In genomic region chr9:110157812-110158629, GRCh38 we compare ENCODE assay signal across 11 cellular contexts. TPM values are rescaled to one million over a fixed set of nuclear protein-coding genes. Genes with fewer than 3 reads are reported as not detected.
DNase-seq lines count a peak whose midpoint lies in the region; ATAC-seq and TF ChIP-seq lines count a peak whose summit lies in the region.
"Had no signal": no experiment of that assay in that cellular context is flagged by ENCODE, and none has a peak within 500 bp of the region (broad histone marks: within the 10 kb centered on the region; RNA-seq: fewer than 3 reads in every experiment).

No MANE protein-coding gene starts in this region.

- H3K9me3 ChIP-seq in naive thymus-derived CD4-positive, alpha-beta T cell (ENCODE audit: control insufficient read depth in 2 of 3, low read length in 3 of 3), result no peaks in the 10 kb centered on the region

- DNase-seq in DMS79 treated with DMSO at 0.1 percent for 48 hours (lab: John Stamatoyannopoulos, UW) (peak; percentile 16), DMS79 (lab: John Stamatoyannopoulos, UW) (no peak), posterior cingulate gyrus (no peak)
- DNase-seq in activated T-helper 1 cell treated with anti-CD3 and anti-CD28 coated beads, Interleukin-12 subunit alpha, Interleukin-12 subunit beta, Interleukin-2, Interleukin-4 antibody, amounts not matched to agents 30 ng/mL and 10 ng/mL and 1 ng/mL, durations not matched to agents 14 hours and 24 hours and 36 hours (ENCODE audit: low spot score), result no peak
- no peak for DNase-seq in naive thymus-derived CD4-positive, alpha-beta T cell
- DNase-seq in stimulated activated naive CD8-positive, alpha-beta T cell treated with anti-CD3 and anti-CD28 coated beads, Interleukin-15, amount 100 ng/mL, for 72 hours, result no peak
- DNase-seq: activated CD4-positive, alpha-beta T cell treated with anti-CD3 and anti-CD28 coated beads for 48 hours; GF-D8; NCI-H1436 treated with DMSO at 0.1 percent for 48 hours had no signal

- no peak overlapping the region for H3K4me3 ChIP-seq in KMS-11 (IDR thresholded peaks at IDR 0.05; ENCODE audit: insufficient read depth, low read depth, low read length)
- H3K4me3 ChIP-seq in naive thymus-derived CD4-positive, alpha-beta T cell (ENCODE audit: low read length), result no peak overlapping the region

- no peaks in the 10 kb centered on the region for H3K27me3 Mint-ChIP-seq in activated T-helper 1 cell treated with anti-CD3 and anti-CD28 coated beads, Interleukin-12 subunit alpha, Interleukin-12 subunit beta, Interleukin-2, Interleukin-4 antibody, amounts not matched to agents 30 ng/mL and 10 ng/mL and 1 ng/mL, durations not matched to agents 14 hours and 24 hours and 36 hours (ENCODE audit: insufficient read depth)
- no peaks in the 10 kb centered on the region for H3K27me3 Mint-ChIP-seq in naive thymus-derived CD4-positive, alpha-beta T cell
- peaks cover 19% of the 10 kb centered on the region for H3K27me3 Mint-ChIP-seq in stimulated activated naive CD8-positive, alpha-beta T cell treated with anti-CD3 and anti-CD28 coated beads, Interleukin-15, amount 100 ng/mL, for 72 hours

- H3K4me2 ChIP-seq in KMS-11, result peak overlapping the region; percentile 98

- peaks cover 96% of the 10 kb centered on the region for H3K4me1 Mint-ChIP-seq in activated T-helper 1 cell treated with anti-CD3 and anti-CD28 coated beads, Interleukin-12 subunit alpha, Interleukin-12 subunit beta, Interleukin-2, Interleukin-4 antibody, amounts not matched to agents 30 ng/mL and 10 ng/mL and 1 ng/mL, durations not matched to agents 14 hours and 24 hours and 36 hours (ENCODE audit: low read depth)
- peaks cover 43 to 94% (median 59%) of the 10 kb centered on the region in 7 donors for H3K4me1 Mint-ChIP-seq in naive thymus-derived CD4-positive, alpha-beta T cell
- H3K4me1 Mint-ChIP-seq in stimulated activated naive CD8-positive, alpha-beta T cell treated with anti-CD3 and anti-CD28 coated beads, Interleukin-15, amount 100 ng/mL, for 72 hours, result peaks cover 37% of the 10 kb centered on the region

- peaks cover 46% of the 10 kb centered on the region for H3K36me3 Mint-ChIP-seq in activated T-helper 1 cell treated with anti-CD3 and anti-CD28 coated beads, Interleukin-12 subunit alpha, Interleukin-12 subunit beta, Interleukin-2, Interleukin-4 antibody, amounts not matched to agents 30 ng/mL and 10 ng/mL and 1 ng/mL, durations not matched to agents 14 hours and 24 hours and 36 hours (ENCODE audit: low read depth)
- peaks cover 0 to 62% (median 5%) of the 10 kb centered on the region in 5 donors for H3K36me3 Mint-ChIP-seq in naive thymus-derived CD4-positive, alpha-beta T cell

- intact Hi-C loops in activated T-helper 1 cell treated with anti-CD3 and anti-CD28 coated beads, Interleukin-12 subunit alpha, Interleukin-12 subunit beta, Interleukin-2, Interleukin-4 antibody, amounts not matched to agents 30 ng/mL and 10 ng/mL and 1 ng/mL, durations not matched to agents 14 hours and 24 hours and 36 hours (cut with micrococcal nuclease), result loop anchor here (1.0 to 10.0 kb wide), 2 partner anchors 10 to 713 kb away; no protein-coding TSS in a partner anchor
- intact Hi-C loops in naive thymus-derived CD4-positive, alpha-beta T cell (cut with micrococcal nuclease), result loop anchor here in 1 of 2 donors (2.0 to 10.0 kb wide), 4 partner anchors 99 to 713 kb away; partner anchors contain the start of gene TXN
- intact Hi-C loops in posterior cingulate gyrus (cut with DNase I), result no loop called here

- no peak overlapping the region for H2AFZ ChIP-seq in KMS-11 (ENCODE audit: low read depth)

- peak overlapping the region; percentile 80 for H3K27ac ChIP-seq in KMS-11
- no peak overlapping the region for H3K27ac ChIP-seq in naive thymus-derived CD4-positive, alpha-beta T cell (ENCODE audit: low read depth, low read length)

- H3K9ac ChIP-seq in KMS-11, result peak overlapping the region; percentile 20; the same call in 1 of the 2 replicates

- H3K27me3 ChIP-seq in KMS-11 (ENCODE audit: insufficient read depth, low read depth), result no peaks in the 10 kb centered on the region
- no peaks in the 10 kb centered on the region for H3K27me3 ChIP-seq in naive thymus-derived CD4-positive, alpha-beta T cell (ENCODE audit: control insufficient read depth in 2 of 2, insufficient read depth in 2 of 2, low read length in 2 of 2)

- no peaks in the 10 kb centered on the region for H3K9me3 Mint-ChIP-seq in activated T-helper 1 cell treated with anti-CD3 and anti-CD28 coated beads, Interleukin-12 subunit alpha, Interleukin-12 subunit beta, Interleukin-2, Interleukin-4 antibody, amounts not matched to agents 30 ng/mL and 10 ng/mL and 1 ng/mL, durations not matched to agents 14 hours and 24 hours and 36 hours
- H3K9me3 Mint-ChIP-seq in naive thymus-derived CD4-positive, alpha-beta T cell, result peaks cover 0 to 3% (median 0%) of the 10 kb centered on the region in 11 donors
- no peaks in the 10 kb centered on the region for H3K9me3 Mint-ChIP-seq in stimulated activated naive CD8-positive, alpha-beta T cell treated with anti-CD3 and anti-CD28 coated beads, Interleukin-15, amount 100 ng/mL, for 72 hours

- H3K4me1 ChIP-seq in KMS-11 (ENCODE audit: low read depth, poor library complexity, severe bottlenecking), result peaks cover 100% of the 10 kb centered on the region
- peaks cover 31 to 32% of the 10 kb centered on the region in 2 donors for H3K4me1 ChIP-seq in naive thymus-derived CD4-positive, alpha-beta T cell (ENCODE audit: control insufficient read depth in 2 of 2, insufficient read depth in 2 of 2, low read length in 2 of 2)

- no peak for ATAC-seq in naive thymus-derived CD4-positive, alpha-beta T cell
- ATAC-seq in stimulated activated naive CD8-positive, alpha-beta T cell treated with anti-CD3 and anti-CD28 coated beads, Interleukin-15, amount 100 ng/mL, for 72 hours, result no peak
- ATAC-seq in esophagus mucosa, result no peak

- no peak for TF ChIP-seq CTCF in KMS-11 (conservative IDR thresholded peaks at IDR 0.05; ENCODE audit: low read depth, low read length)

- H3K4me3 Mint-ChIP-seq in activated T-helper 1 cell treated with anti-CD3 and anti-CD28 coated beads, Interleukin-12 subunit alpha, Interleukin-12 subunit beta, Interleukin-2, Interleukin-4 antibody, amounts not matched to agents 30 ng/mL and 10 ng/mL and 1 ng/mL, durations not matched to agents 14 hours and 24 hours and 36 hours, result peak overlapping the region; percentile 64
- peak overlapping the region in 8 of 10 donors; percentile 4 to 84 (median 54) for H3K4me3 Mint-ChIP-seq in naive thymus-derived CD4-positive, alpha-beta T cell
- no peak overlapping the region for H3K4me3 Mint-ChIP-seq in stimulated activated naive CD8-positive, alpha-beta T cell treated with anti-CD3 and anti-CD28 coated beads, Interleukin-15, amount 100 ng/mL, for 72 hours

- peaks cover 96% of the 10 kb centered on the region for H3K79me2 ChIP-seq in KMS-11 (ENCODE audit: insufficient read depth, low read depth)

- CTCF ChIA-PET in naive thymus-derived CD4-positive, alpha-beta T cell (lab: Charles Lee), result interaction anchor here (1.0 to 1.3 kb wide), 2 partner anchors 10 to 15 kb away, joined by 3 read pairs; no protein-coding TSS in a partner anchor

- no peaks in the 10 kb centered on the region for H4K20me1 ChIP-seq in KMS-11 (ENCODE audit: insufficient read depth)

- H3K27ac Mint-ChIP-seq in activated T-helper 1 cell treated with anti-CD3 and anti-CD28 coated beads, Interleukin-12 subunit alpha, Interleukin-12 subunit beta, Interleukin-2, Interleukin-4 antibody, amounts not matched to agents 30 ng/mL and 10 ng/mL and 1 ng/mL, durations not matched to agents 14 hours and 24 hours and 36 hours, result peak overlapping the region; percentile 86
- H3K27ac Mint-ChIP-seq in naive thymus-derived CD4-positive, alpha-beta T cell, result peak overlapping the region in 8 of 9 donors; percentile 14 to 91 (median 48)
- peak overlapping the region in 1 of 2 donors; percentile 19 for H3K27ac Mint-ChIP-seq in stimulated activated naive CD8-positive, alpha-beta T cell treated with anti-CD3 and anti-CD28 coated beads, Interleukin-15, amount 100 ng/mL, for 72 hours

- POLR2A ChIA-PET in naive thymus-derived CD4-positive, alpha-beta T cell (lab: Charles Lee), result no interaction called here

- H3K36me3 ChIP-seq in KMS-11 (ENCODE audit: insufficient read depth), result no peaks in the 10 kb centered on the region; the same call in 1 of the 2 replicates
- no peaks in the 10 kb centered on the region for H3K36me3 ChIP-seq in naive thymus-derived CD4-positive, alpha-beta T cell (ENCODE audit: control insufficient read depth in 2 of 3, insufficient read depth in 3 of 3, low read length in 3 of 3)

RNA-seq across cellular contexts. Expression of gene C9orf152, which starts 49.9 kb away (rescaled TPM):
- total RNA-seq in activated T-helper 1 cell treated with anti-CD3 and anti-CD28 coated beads, Interleukin-12 subunit alpha, Interleukin-12 subunit beta, Interleukin-2, Interleukin-4 antibody, amounts not matched to agents 30 ng/mL and 10 ng/mL and 1 ng/mL, durations not matched to agents 14 hours and 24 hours and 36 hours, result not detected in 2 replicates
- total RNA-seq in naive thymus-derived CD4-positive, alpha-beta T cell, result not detected
- not detected for polyA plus RNA-seq in naive thymus-derived CD4-positive, alpha-beta T cell
- 0.60 TPM for total RNA-seq in esophagus mucosa

Comparison
In these comparisons a context has a peak if more than half of its experiments do, and no peak if none do; other contexts are left out.
1. H3K4me3 Mint-ChIP-seq: peak in activated T-helper 1 cell treated with anti-CD3 and anti-CD28 coated beads, Interleukin-12 subunit alpha, Interleukin-12 subunit beta, Interleukin-2, Interleukin-4 antibody, amounts not matched to agents 30 ng/mL and 10 ng/mL and 1 ng/mL, durations not matched to agents 14 hours and 24 hours and 36 hours (single experiment) and naive thymus-derived CD4-positive, alpha-beta T cell (8 of 10); none in stimulated activated naive CD8-positive, alpha-beta T cell treated with anti-CD3 and anti-CD28 coated beads, Interleukin-15, amount 100 ng/mL, for 72 hours (0 of 2).